Comparison of ENCODE assay signal across 24 cellular contexts in genomic region chr10:116069856-116070255, GRCh38.
DNase-seq lines count a peak whose midpoint lies in the region; ATAC-seq, FAIRE-seq and TF ChIP-seq lines count a peak whose summit lies in the region.
"Had no signal": no experiment of that assay in that cellular context is flagged by ENCODE, and none has a peak within 500 bp of the region (broad histone marks: within the 10 kb centered on the region; RNA-seq: fewer than 3 reads in every experiment).

No MANE protein-coding gene starts in this region.

- H3K4me1 Mint-ChIP-seq in glutamatergic neuron (ENCODE audit: low read depth, unreplicated experiment), result peaks cover 55% of the 10 kb centered on the region
- H3K4me1 Mint-ChIP-seq in endodermal cell, result peaks cover 10% of the 10 kb centered on the region

- TF ChIP-seq CTCF in glutamatergic neuron (IDR thresholded peaks at IDR 0.05; ENCODE audit: partially characterized antibody, unreplicated experiment), result no peak
- TF ChIP-seq CTCF in omental fat pad (IDR thresholded peaks at IDR 0.05), result no peak
- no peak for TF ChIP-seq CTCF in endodermal cell (conservative IDR thresholded peaks at IDR 0.05)

- no peaks in the 10 kb centered on the region for H3K36me3 ChIP-seq in endodermal cell (ENCODE audit: control insufficient read depth, insufficient read depth, low read length)
- H3K36me3 ChIP-seq: BLaER1 had no signal

- H3K27ac Mint-ChIP-seq in glutamatergic neuron (ENCODE audit: unreplicated experiment) (peak overlapping the region; percentile 67), endodermal cell (no peak overlapping the region)
- H3K27ac Mint-ChIP-seq: CD4-positive, alpha-beta T cell had no signal

- no peaks in the 10 kb centered on the region for H3K4me1 ChIP-seq in endodermal cell (ENCODE audit: control insufficient read depth, insufficient read depth, low read length)
- H3K4me1 ChIP-seq: BLaER1 had no signal

- H3K9me3 Mint-ChIP-seq in glutamatergic neuron (ENCODE audit: unreplicated experiment) (peaks cover 28% of the 10 kb centered on the region), endodermal cell (no peaks in the 10 kb centered on the region)
- H3K9me3 Mint-ChIP-seq: CD4-positive, alpha-beta T cell had no signal

- no peak overlapping the region for H3K4me3 ChIP-seq in endodermal cell (ENCODE audit: low read length)
- H3K4me3 ChIP-seq: BLaER1, GM12878, GM23248 had no signal

- 81 to 95% methylated on average over 3 to 5 of the region's 5 CpGs for WGBS in endodermal cell (ENCODE audit: insufficient coverage in 1 of 2, insufficient read length in 1 of 2), 2 experiments

- FAIRE-seq in GM12891 (lab: Jason Lieb, UNC), result no peak
- FAIRE-seq: GM12878, HTR-8/SVneo had no signal

- DNase-seq in amniotic epithelial cell (ENCODE audit: low read depth), result peak; percentile 43
- DNase-seq in glutamatergic neuron, result no peak
- no peak for DNase-seq in omental fat pad (ENCODE audit: low spot score)
- DNase-seq in NCI-H1694 treated with DMSO at 0.1 percent for 48 hours (lab: John Stamatoyannopoulos, UW), result no peak
- DNase-seq in GM12891 (ENCODE audit: insufficient read length, low spot score), result no peak
- no peak for DNase-seq in endodermal cell
- DNase-seq: CD4-positive, alpha-beta T cell; COR-L47; DMS79; GM23248; IMR-90; NCI-H1092 treated with DMSO at 0.1 percent for 48 hours; NCI-H1436 treated with DMSO at 0.1 percent for 48 hours; NCI-H2029; NCI-H2171; NCI-H524 treated with DMSO at 0.1 percent for 48 hours; NCI-H82; SIG-M5 had no signal

- no peak overlapping the region for H3K9ac ChIP-seq in endodermal cell (ENCODE audit: extremely low read depth, low read length, poor library complexity, severe bottlenecking)
- H3K9ac ChIP-seq: BLaER1, GM23248, KMS-11 had no signal

- no peak overlapping the region for H3K27ac ChIP-seq in endodermal cell (ENCODE audit: low read depth, low read length)
- H3K27ac ChIP-seq: BLaER1, GM23248, KMS-11 had no signal

- H3K9me3 ChIP-seq in endodermal cell (ENCODE audit: control insufficient read depth, low read length), result no peaks in the 10 kb centered on the region
- H3K9me3 ChIP-seq: BLaER1 had no signal

- H3K27me3 Mint-ChIP-seq in glutamatergic neuron (ENCODE audit: unreplicated experiment), result peaks cover 16% of the 10 kb centered on the region
- H3K27me3 Mint-ChIP-seq in endodermal cell (ENCODE audit: insufficient read depth), result no peaks in the 10 kb centered on the region
- H3K27me3 Mint-ChIP-seq: CD4-positive, alpha-beta T cell had no signal

- peak overlapping the region; percentile 78 for H3K4me3 Mint-ChIP-seq in glutamatergic neuron (ENCODE audit: unreplicated experiment)
- no peak overlapping the region for H3K4me3 Mint-ChIP-seq in endodermal cell
- H3K4me3 Mint-ChIP-seq: CD4-positive, alpha-beta T cell had no signal

- no peak for TF ChIP-seq POLR2A in GM12891 (IDR thresholded peaks at IDR 0.05; ENCODE audit: low read depth, low read length)

- ATAC-seq in omental fat pad (ENCODE audit: low FRiP score) (peak; percentile 78), GM19035 (IDR thresholded peaks at IDR 0.05; ENCODE audit: unreplicated experiment) (no peak)
- ATAC-seq: GM12878, Panc1 had no signal

- H3K27me3 ChIP-seq in endodermal cell (ENCODE audit: control insufficient read depth, insufficient read depth, low read length, poor library complexity, severe bottlenecking), result no peaks in the 10 kb centered on the region
- H3K27me3 ChIP-seq: BLaER1 had no signal

- no peaks in the 10 kb centered on the region for H3K36me3 Mint-ChIP-seq in glutamatergic neuron (ENCODE audit: unreplicated experiment)
- H3K36me3 Mint-ChIP-seq in endodermal cell (ENCODE audit: low read depth), result no peaks in the 10 kb centered on the region

TF ChIP-seq in GM12891, 5 proteins besides CTCF, POLR2A, EP300 and RAD21:
- TF ChIP-seq POU2F2 (IDR thresholded peaks at IDR 0.05; ENCODE audit: low read depth, low read length) (no peak), POLR2AphosphoS5 (IDR thresholded peaks at IDR 0.05; ENCODE audit: low read depth, low read length) (no peak), PAX5 (IDR thresholded peaks at IDR 0.05; ENCODE audit: insufficient read depth, low read length, severe bottlenecking) (no peak), TAF1 (IDR thresholded peaks at IDR 0.05; ENCODE audit: low read depth, low read length) (no peak)
